1 cellular context compared by ENCODE assay signal in the genomic region with DNA sequence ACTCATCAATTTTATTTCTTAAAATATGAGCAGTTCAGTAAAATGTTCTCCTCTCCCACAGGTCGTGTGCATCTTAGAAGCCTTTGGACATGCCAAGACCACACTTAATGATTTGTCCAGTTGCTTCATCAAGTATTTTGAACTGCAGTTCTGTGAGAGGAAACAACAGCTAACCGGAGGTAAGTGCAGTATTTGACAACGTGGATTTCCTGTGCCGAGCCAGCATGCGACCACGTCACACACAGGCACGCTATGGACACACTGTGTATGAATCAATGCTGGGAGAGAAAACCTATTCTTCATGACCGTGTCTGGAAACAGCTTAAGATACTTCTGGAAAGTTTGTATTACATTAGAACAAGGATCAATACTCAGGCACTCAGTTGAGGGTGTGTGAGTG.
TF ChIP-seq lines count a peak whose summit lies in the region.

No MANE protein-coding gene starts in this region.

TF ChIP-seq in SK-N-SH treated with all-trans-retinoic acid at 6 μM for 48 hours, 23 proteins besides CTCF, POLR2A, EP300 and RAD21 (continued from another document):
- no peak for TF ChIP-seq ARNTL (CRISPR knock-in tag; IDR thresholded peaks at IDR 0.05; ENCODE audit: borderline replicate concordance, low read depth)
- no peak for TF ChIP-seq ESRRG (CRISPR knock-in tag; IDR thresholded peaks at IDR 0.05)
- TF ChIP-seq TCF4 (CRISPR knock-in tag; IDR thresholded peaks at IDR 0.05; ENCODE audit: borderline replicate concordance): no peak
- TF ChIP-seq, protein P1, sequence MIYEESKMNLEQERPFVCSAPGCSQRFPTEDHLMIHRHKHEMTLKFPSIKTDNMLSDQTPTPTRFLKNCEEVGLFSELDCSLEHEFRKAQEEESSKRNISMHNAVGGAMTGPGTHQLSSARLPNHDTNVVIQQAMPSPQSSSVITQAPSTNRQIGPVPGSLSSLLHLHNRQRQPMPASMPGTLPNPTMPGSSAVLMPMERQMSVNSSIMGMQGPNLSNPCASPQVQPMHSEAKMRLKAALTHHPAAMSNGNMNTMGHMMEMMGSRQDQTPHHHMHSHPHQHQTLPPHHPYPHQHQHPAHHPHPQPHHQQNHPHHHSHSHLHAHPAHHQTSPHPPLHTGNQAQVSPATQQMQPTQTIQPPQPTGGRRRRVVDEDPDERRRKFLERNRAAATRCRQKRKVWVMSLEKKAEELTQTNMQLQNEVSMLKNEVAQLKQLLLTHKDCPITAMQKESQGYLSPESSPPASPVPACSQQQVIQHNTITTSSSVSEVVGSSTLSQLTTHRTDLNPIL (CRISPR knock-in tag; IDR thresholded peaks at IDR 0.05; ENCODE audit: low read depth): no peak
- no peak for TF ChIP-seq SNAI2 (CRISPR knock-in tag; IDR thresholded peaks at IDR 0.05)
- no peak for TF ChIP-seq TOX (CRISPR knock-in tag; IDR thresholded peaks at IDR 0.05; ENCODE audit: borderline replicate concordance)
